Comparison of ENCODE assay signal across 1 cellular context in the genomic region with DNA sequence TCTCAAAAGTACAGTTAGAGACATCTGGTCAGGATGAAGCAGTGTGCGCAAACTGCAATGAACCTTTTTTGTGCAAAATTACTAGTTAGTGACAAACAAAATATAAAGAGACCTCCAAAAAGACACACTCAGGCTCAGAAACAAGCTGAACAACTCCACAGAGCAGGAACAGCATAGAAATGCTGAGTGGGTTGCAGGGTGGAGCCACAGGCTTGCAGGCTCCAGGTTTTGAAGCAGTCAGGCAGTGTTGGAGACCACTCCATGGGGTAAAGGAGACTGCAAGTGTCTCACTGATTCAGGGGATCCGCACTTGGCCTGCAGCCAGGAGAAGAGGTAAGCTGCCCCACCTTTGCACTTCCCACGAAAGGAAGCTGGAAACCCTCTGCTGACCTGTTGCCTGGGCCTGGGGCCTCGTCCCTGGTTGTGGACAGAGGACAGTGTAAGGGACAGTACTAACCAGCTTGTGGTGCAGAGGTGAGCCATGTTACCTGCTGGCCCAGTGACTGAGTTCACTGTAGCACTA.
TF ChIP-seq lines count a peak whose summit lies in the region.

No MANE protein-coding gene starts in this region.

TF ChIP-seq in SK-N-SH treated with all-trans-retinoic acid at 6 μM for 48 hours, 23 proteins besides CTCF, POLR2A, EP300 and RAD21 (continued from another document):
- TF ChIP-seq, protein P1, sequence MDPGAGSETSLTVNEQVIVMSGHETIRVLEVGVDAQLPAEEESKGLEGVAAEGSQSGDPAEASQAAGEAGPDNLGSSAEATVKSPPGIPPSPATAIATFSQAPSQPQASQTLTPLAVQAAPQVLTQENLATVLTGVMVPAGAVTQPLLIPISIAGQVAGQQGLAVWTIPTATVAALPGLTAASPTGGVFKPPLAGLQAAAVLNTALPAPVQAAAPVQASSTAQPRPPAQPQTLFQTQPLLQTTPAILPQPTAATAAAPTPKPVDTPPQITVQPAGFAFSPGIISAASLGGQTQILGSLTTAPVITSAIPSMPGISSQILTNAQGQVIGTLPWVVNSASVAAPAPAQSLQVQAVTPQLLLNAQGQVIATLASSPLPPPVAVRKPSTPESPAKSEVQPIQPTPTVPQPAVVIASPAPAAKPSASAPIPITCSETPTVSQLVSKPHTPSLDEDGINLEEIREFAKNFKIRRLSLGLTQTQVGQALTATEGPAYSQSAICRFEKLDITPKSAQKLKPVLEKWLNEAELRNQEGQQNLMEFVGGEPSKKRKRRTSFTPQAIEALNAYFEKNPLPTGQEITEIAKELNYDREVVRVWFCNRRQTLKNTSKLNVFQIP (CRISPR knock-in tag; IDR thresholded peaks at IDR 0.05; ENCODE audit: borderline replicate concordance, low read depth): no peak
- TF ChIP-seq ZFP3 (CRISPR knock-in tag; IDR thresholded peaks at IDR 0.05) (no peak), CSDC2 (CRISPR knock-in tag; IDR thresholded peaks at IDR 0.05) (no peak), ZC3H10 (CRISPR knock-in tag; IDR thresholded peaks at IDR 0.05) (no peak), SNAI2 (CRISPR knock-in tag; IDR thresholded peaks at IDR 0.05) (no peak), BACH2 (CRISPR knock-in tag; IDR thresholded peaks at IDR 0.05; ENCODE audit: borderline replicate concordance) (no peak)
